In genomic region chr20:2696646-2697045, GRCh38 we compare ENCODE assay signal across 22 cellular contexts. TPM values are rescaled to one million over a fixed set of nuclear protein-coding genes. Genes with fewer than 3 reads are reported as not detected.
DNase-seq lines count a peak whose midpoint lies in the region; ATAC-seq, FAIRE-seq and TF ChIP-seq lines count a peak whose summit lies in the region.
"Had no signal": no experiment of that assay in that cellular context is flagged by ENCODE, and none has a peak within 500 bp of the region (broad histone marks: within the 10 kb centered on the region; RNA-seq: fewer than 3 reads in every experiment).

No MANE protein-coding gene starts in this region.

- H3K36me3 Mint-ChIP-seq in activated CD4-positive, alpha-beta memory T cell treated with anti-CD3 and anti-CD28 coated beads, Interleukin-2, amount 10 ng/mL, durations not matched to agents 7 days and 5 days (ENCODE audit: low read depth), result peaks cover 3% of the 10 kb centered on the region
- H3K36me3 Mint-ChIP-seq in activated CD4-positive, alpha-beta memory T cell treated with anti-CD3 and anti-CD28 coated beads for 36 hours, result peaks cover 3% of the 10 kb centered on the region
- no peaks in the 10 kb centered on the region for H3K36me3 Mint-ChIP-seq in osteocyte (ENCODE audit: unreplicated experiment)

- ATAC-seq in GM21723 (IDR thresholded peaks at IDR 0.05; ENCODE audit: unreplicated experiment) (no peak), left lung (no peak), HG02759 (IDR thresholded peaks at IDR 0.05; ENCODE audit: unreplicated experiment) (no peak)
- ATAC-seq: K562 had no signal

- no peak for FAIRE-seq in H1 (lab: Jason Lieb, UNC)
- FAIRE-seq: K562 had no signal

- no peak overlapping the region for H3K4me3 Mint-ChIP-seq in activated CD4-positive, alpha-beta memory T cell treated with anti-CD3 and anti-CD28 coated beads, Interleukin-2, amount 10 ng/mL, durations not matched to agents 7 days and 5 days
- H3K4me3 Mint-ChIP-seq in activated CD4-positive, alpha-beta memory T cell treated with anti-CD3 and anti-CD28 coated beads for 36 hours, result no peak overlapping the region
- no peak overlapping the region for H3K4me3 Mint-ChIP-seq in osteocyte (ENCODE audit: unreplicated experiment)
- H3K4me3 Mint-ChIP-seq: B cell had no signal

- H4K8ac ChIP-seq in H1 (ENCODE audit: extremely low read depth, insufficient read depth, low read length), result no peak overlapping the region

- no peak overlapping the region for H4K91ac ChIP-seq in H1 (replicated peaks; ENCODE audit: insufficient read length, low read length)

- no peak overlapping the region for H3K56ac ChIP-seq in H1 (replicated peaks; ENCODE audit: insufficient read length, low read depth, low read length)

- H2BK15ac ChIP-seq in H1 (ENCODE audit: low read length), result no peak overlapping the region

- H3K18ac ChIP-seq in H1 (ENCODE audit: extremely low read depth, low read length), result peak overlapping the region; percentile 60

- H3K79me1 ChIP-seq in H1 (ENCODE audit: low read depth, low read length), result no peaks in the 10 kb centered on the region

- WGBS in H1 (ENCODE audit: extremely low coverage in 1 of 2, insufficient coverage in 1 of 2, insufficient read length in 1 of 2, insufficient replicate concordance in 2 of 2, low coverage in 1 of 2, low lambda C conversion rate in 2 of 2, missing lambda C conversion rate in 1 of 2), 2 experiments, result 95% methylated on average over 9 of the region's 9 CpGs; no CpG with 5 or more reads in 1 of the 2 experiments
- WGBS in testis, 2 donors, result 91 to 96% methylated on average over 9 of the region's 9 CpGs

- POLR2A ChIA-PET in activated CD4-positive, alpha-beta memory T cell treated with anti-CD3 and anti-CD28 coated beads, Interleukin-2, amount 10 ng/mL, durations not matched to agents 7 days and 5 days (lab: Charles Lee), result no interaction called here
- POLR2A ChIA-PET in activated CD4-positive, alpha-beta memory T cell treated with anti-CD3 and anti-CD28 coated beads for 36 hours (lab: Charles Lee), result no interaction called here
- POLR2A ChIA-PET in H1 (lab: Charles Lee; ENCODE audit: partially characterized antibody), result interaction anchor here (1.4 kb wide), 1 partner anchor 44 kb away, joined by 3 read pairs; no protein-coding TSS in a partner anchor

- H3K9me3 ChIP-seq in H1 (ENCODE audit: insufficient read depth in 2 of 2, low read depth in 1 of 2, low read length in 1 of 2), result no peaks in the 10 kb centered on the region
- H3K9me3 ChIP-seq in testis, result no peaks in the 10 kb centered on the region
- H3K9me3 ChIP-seq in left lung, result no peaks in the 10 kb centered on the region
- H3K9me3 ChIP-seq: HAP-1 had no signal

- CTCF ChIA-PET in activated CD4-positive, alpha-beta memory T cell treated with anti-CD3 and anti-CD28 coated beads, Interleukin-2, amount 10 ng/mL, durations not matched to agents 7 days and 5 days (lab: Charles Lee), result no interaction called here
- CTCF ChIA-PET in activated CD4-positive, alpha-beta memory T cell treated with anti-CD3 and anti-CD28 coated beads for 36 hours (lab: Charles Lee), result no interaction called here
- CTCF ChIA-PET in H1 (lab: Charles Lee; ENCODE audit: partially characterized antibody), result interaction anchor here (6.5 to 8.4 kb wide), 3 partner anchors 8 to 57 kb away, joined by 58 to 75 read pairs (median 67); no protein-coding TSS in a partner anchor

- TF ChIP-seq POLR2A in H1 (IDR thresholded peaks at IDR 0.05; ENCODE audit: control extremely low read depth in 1 of 2, low read depth in 2 of 2, low read length in 2 of 2), result no peak
- no peak for TF ChIP-seq POLR2A in testis (IDR thresholded peaks at IDR 0.05)

- no peak overlapping the region for H3K27ac ChIP-seq in H1 (ENCODE audit: low read depth, low read length)
- no peak overlapping the region for H3K27ac ChIP-seq in testis
- no peak overlapping the region for H3K27ac ChIP-seq in left lung
- H3K27ac ChIP-seq: 22Rv1 had no signal

- no peak overlapping the region for H2AFZ ChIP-seq in H1 (ENCODE audit: low read length)

- peaks cover 5% of the 10 kb centered on the region for H3K4me1 Mint-ChIP-seq in activated CD4-positive, alpha-beta memory T cell treated with anti-CD3 and anti-CD28 coated beads, Interleukin-2, amount 10 ng/mL, durations not matched to agents 7 days and 5 days
- peaks cover 5% of the 10 kb centered on the region for H3K4me1 Mint-ChIP-seq in activated CD4-positive, alpha-beta memory T cell treated with anti-CD3 and anti-CD28 coated beads for 36 hours (ENCODE audit: low read depth)
- H3K4me1 Mint-ChIP-seq in osteocyte (ENCODE audit: unreplicated experiment), result peaks cover 10% of the 10 kb centered on the region

- H2BK12ac ChIP-seq in H1 (ENCODE audit: low read depth, low read length), result no peak overlapping the region

- peaks cover 5 to 9% of the 10 kb centered on the region in 2 experiments for H4K20me1 ChIP-seq in H1 (replicated peaks in 1 of 2; ENCODE audit: control insufficient read depth in 1 of 2, insufficient read depth in 2 of 2, low read length in 2 of 2)

- TF ChIP-seq EP300 in H1 (IDR thresholded peaks at IDR 0.05; ENCODE audit: borderline replicate concordance in 1 of 2, low read depth in 2 of 2, low read length in 2 of 2), result no peak

- no peak overlapping the region for H2BK120ac ChIP-seq in H1 (replicated peaks; ENCODE audit: low read depth, low read length)

- peaks cover 0 to 36% (median 23%) of the 10 kb centered on the region in 4 experiments; a peak in 6 of 7 replicates for H3K4me1 ChIP-seq in H1 (replicated peaks in 1 of 4; ENCODE audit: control insufficient read depth in 3 of 4, insufficient read depth in 4 of 4, low read length in 3 of 4)
- no peaks in the 10 kb centered on the region for H3K4me1 ChIP-seq in testis
- H3K4me1 ChIP-seq in left lung, result peaks cover 4 to 15% of the 10 kb centered on the region in 2 donors

- H3K27me3 Mint-ChIP-seq in activated CD4-positive, alpha-beta memory T cell treated with anti-CD3 and anti-CD28 coated beads, Interleukin-2, amount 10 ng/mL, durations not matched to agents 7 days and 5 days, result peaks cover 42% of the 10 kb centered on the region
- peaks cover 35% of the 10 kb centered on the region for H3K27me3 Mint-ChIP-seq in activated CD4-positive, alpha-beta memory T cell treated with anti-CD3 and anti-CD28 coated beads for 36 hours
- H3K27me3 Mint-ChIP-seq in osteocyte (ENCODE audit: unreplicated experiment), result peaks cover 54% of the 10 kb centered on the region

- no peak overlapping the region for H3K23ac ChIP-seq in H1 (ENCODE audit: insufficient read length)

- H2BK5ac ChIP-seq in H1 (ENCODE audit: low read depth, low read length), result no peak overlapping the region

- TF ChIP-seq CTCF in H1 (IDR thresholded peaks at IDR 0.05; ENCODE audit: control extremely low read depth in 1 of 3, insufficient read depth in 1 of 3, low read depth in 1 of 3, low read length in 3 of 3) (no peak), osteocyte (IDR thresholded peaks at IDR 0.05) (no peak), testis (IDR thresholded peaks at IDR 0.05) (no peak), left lung (IDR thresholded peaks at IDR 0.05) (no peak)

- H3K14ac ChIP-seq in H1 (ENCODE audit: insufficient read length), result no peak overlapping the region

- DNase-seq in activated CD4-positive, alpha-beta memory T cell treated with anti-CD3 and anti-CD28 coated beads, Interleukin-2, amount 10 ng/mL, durations not matched to agents 7 days and 5 days, result peak; percentile 3
- DNase-seq in activated CD4-positive, alpha-beta memory T cell treated with anti-CD3 and anti-CD28 coated beads for 36 hours, result no peak
- DNase-seq in H1 (ENCODE audit: low read depth in 1 of 2, low spot score in 2 of 2), result peak in 1 of 2 experiments; percentile 34
- peak; percentile 68 for DNase-seq in osteocyte (ENCODE audit: extremely low spot score, unreplicated experiment)
- DNase-seq in testis, result peak; percentile 1
- DNase-seq in left lung, result no peak
- DNase-seq: DMS153; GDM1; NCI-H1105 treated with DMSO at 0.1 percent for 48 hours; NCI-H1694 treated with DMSO at 0.1 percent for 48 hours; NCI-H2107; NCI-H510A; NCI-H748 treated with DMSO at 0.1 percent for 48 hours; NK-92 treated with Interleukin-12 subunit alpha and Interleukin-12 subunit beta, amount 100 ng/mL, for 24 hours; OCI-M1; Right ventricle myocardium superior had no signal

- no peaks in the 10 kb centered on the region for H3K9me3 Mint-ChIP-seq in activated CD4-positive, alpha-beta memory T cell treated with anti-CD3 and anti-CD28 coated beads, Interleukin-2, amount 10 ng/mL, durations not matched to agents 7 days and 5 days
- H3K9me3 Mint-ChIP-seq in activated CD4-positive, alpha-beta memory T cell treated with anti-CD3 and anti-CD28 coated beads for 36 hours, result no peaks in the 10 kb centered on the region
- no peaks in the 10 kb centered on the region for H3K9me3 Mint-ChIP-seq in osteocyte (ENCODE audit: unreplicated experiment)

- H3K9ac ChIP-seq in H1 (replicated peaks in 1 of 4; ENCODE audit: extremely low read depth in 1 of 4, low read depth in 3 of 4, low read length in 3 of 4), result no peak overlapping the region

- H3K27me3 ChIP-seq in H1 (replicated peaks in 1 of 4; ENCODE audit: control insufficient read depth in 3 of 4, extremely low read depth in 1 of 4, insufficient read depth in 3 of 4, low read length in 3 of 4), result peaks cover 32 to 81% (median 66%) of the 10 kb centered on the region in 4 experiments
- no peaks in the 10 kb centered on the region for H3K27me3 ChIP-seq in testis
- H3K27me3 ChIP-seq in left lung, result peaks cover 19 to 60% of the 10 kb centered on the region in 2 donors

- no peak overlapping the region for H3K27ac Mint-ChIP-seq in activated CD4-positive, alpha-beta memory T cell treated with anti-CD3 and anti-CD28 coated beads, Interleukin-2, amount 10 ng/mL, durations not matched to agents 7 days and 5 days
- H3K27ac Mint-ChIP-seq in activated CD4-positive, alpha-beta memory T cell treated with anti-CD3 and anti-CD28 coated beads for 36 hours, result no peak overlapping the region
- no peak overlapping the region for H3K27ac Mint-ChIP-seq in osteocyte (ENCODE audit: unreplicated experiment)
- H3K27ac Mint-ChIP-seq: B cell had no signal

- no peaks in the 10 kb centered on the region for H3K79me2 ChIP-seq in H1 (ENCODE audit: control insufficient read depth in 1 of 2, insufficient read depth in 2 of 2, low read length in 2 of 2)

- H3K23me2 ChIP-seq in H1 (ENCODE audit: low read depth, low read length), result peaks cover 3% of the 10 kb centered on the region; the same call in 1 of the 2 replicates

- H3K4ac ChIP-seq in H1 (replicated peaks; ENCODE audit: insufficient read length, low read depth, low read length), result no peak overlapping the region

- TF ChIP-seq RAD21 in H1 (IDR thresholded peaks at IDR 0.05 in 1 of 2, conservative IDR thresholded peaks at IDR 0.05 in 1 of 2; ENCODE audit: low read depth in 2 of 2, low read length in 2 of 2), result no peak

- H4K5ac ChIP-seq in H1 (ENCODE audit: insufficient read length, low read depth, low read length), result no peak overlapping the region

- H2BK20ac ChIP-seq in H1 (ENCODE audit: low read length), result no peak overlapping the region

- H3K4me2 ChIP-seq in H1 (ENCODE audit: insufficient read depth in 1 of 2, low read depth in 2 of 2, low read length in 2 of 2), result no peak overlapping the region

- intact Hi-C loops in activated CD4-positive, alpha-beta memory T cell treated with anti-CD3 and anti-CD28 coated beads for 36 hours (cut with micrococcal nuclease), result no loop called here
- intact Hi-C loops in testis (cut with DNase I; ENCODE audit: low total_unique reads) (no loop called here), left lung (cut with DNase I) (no loop called here)

- H3K4me3 ChIP-seq in H1 (ENCODE audit: extremely low read depth in 1 of 4, insufficient read depth in 2 of 4, low read depth in 3 of 4, low read length in 4 of 4) (no peak overlapping the region), testis (no peak overlapping the region), left lung (no peak overlapping the region)
- H3K4me3 ChIP-seq: HAP-1, K562 had no signal

- H3K36me3 ChIP-seq in H1 (ENCODE audit: control insufficient read depth in 2 of 4, insufficient read depth in 4 of 4, low read length in 3 of 4) (no peaks in the 10 kb centered on the region; a peak in 1 of 8 replicates), testis (ENCODE audit: low read depth, missing control alignments) (no peaks in the 10 kb centered on the region), left lung (no peaks in the 10 kb centered on the region)
- H3K36me3 ChIP-seq: HAP-1 had no signal

- H2AK5ac ChIP-seq in H1 (ENCODE audit: low read depth, low read length), result 0 out of 2 replicates have a peak overlapping the region, but pooled peaks have one; percentile 24

RNA-seq across cellular contexts. Expression of gene EBF4, which starts 4.1 kb away (rescaled TPM):
- 1 to 10 TPM; 2.7 to 2.9 TPM for total RNA-seq in activated CD4-positive, alpha-beta memory T cell treated with anti-CD3 and anti-CD28 coated beads, Interleukin-2, amount 10 ng/mL, durations not matched to agents 7 days and 5 days
- 1 to 10 TPM; 5.9 to 6.6 TPM for total RNA-seq in activated CD4-positive, alpha-beta memory T cell treated with anti-CD3 and anti-CD28 coated beads for 36 hours
- total RNA-seq in H1 (2021; fragmentation: NEBNext Ultra II Directional; extraction: Animal tissue kit (Norgen Biotek cat#: 25700)), result 1.2 and 1.6 TPM in 2 replicates
- polyA plus RNA-seq in H1 (2011; rRNA removed) (2.9 and 3.6 TPM in 2 replicates), testis (ENCODE audit: insufficient read depth, low read depth, low replicate concordance) (6.1 TPM)
- polyA plus RNA-seq in H1 (2011; cell fraction: cytosol; rRNA removed), result 2.9 TPM
- 16.0 TPM for polyA plus RNA-seq in H1 (2011; cell fraction: nucleus; rRNA removed)
- 3.0 to 6.6 TPM (median 3.9 TPM) in 4 replicates for polyA plus RNA-seq in H1 (2012, experiment 1 of 2)
- 2.3 TPM for polyA plus RNA-seq in H1 (2012, experiment 2 of 2)
- polyA plus RNA-seq in H1 (2013, experiment 1 of 2), result 1.5 TPM
- polyA plus RNA-seq in H1 (2013, experiment 2 of 2), result 1.2 TPM
- polyA minus RNA-seq in H1 (2011; rRNA and poly(A)+ RNA removed), result 1.7 and 2.3 TPM in 2 replicates
- polyA minus RNA-seq in H1 (2011; cell fraction: cytosol; rRNA and poly(A)+ RNA removed), result 1.9 TPM
- polyA minus RNA-seq in H1 (2011; cell fraction: nucleus; rRNA and poly(A)+ RNA removed), result 2.4 TPM
- total RNA-seq in osteocyte (9.8 and 12.8 TPM in 2 replicates), testis (10 to 100 TPM in 1 of 2 donors, 1 to 10 TPM in 1; 7.4 to 14.2 TPM), left lung (10 to 100 TPM in 1 of 2 donors, 1 to 10 TPM in 1; 10.0 to 11.9 TPM)
- polyA plus RNA-seq: K562 had no signal

RNA-seq across cellular contexts. Expression of gene IDH3B, which starts 32.6 kb away (rescaled TPM):
- total RNA-seq in activated CD4-positive, alpha-beta memory T cell treated with anti-CD3 and anti-CD28 coated beads, Interleukin-2, amount 10 ng/mL, durations not matched to agents 7 days and 5 days, result 10 to 100 TPM; 78.8 to 82.2 TPM
- total RNA-seq in activated CD4-positive, alpha-beta memory T cell treated with anti-CD3 and anti-CD28 coated beads for 36 hours, result 10 to 100 TPM; 95.6 to 99.1 TPM
- 103 and 110 TPM in 2 replicates for total RNA-seq in H1 (2021; fragmentation: NEBNext Ultra II Directional; extraction: Animal tissue kit (Norgen Biotek cat#: 25700))
- polyA plus RNA-seq in H1 (2011; rRNA removed) (162 and 167 TPM in 2 replicates), testis (ENCODE audit: insufficient read depth, low read depth, low replicate concordance) (90.6 TPM)
- polyA plus RNA-seq in H1 (2011; cell fraction: cytosol; rRNA removed), result 202 TPM
- 428 TPM for polyA plus RNA-seq in H1 (2011; cell fraction: nucleus; rRNA removed)
- polyA plus RNA-seq in H1 (2012, experiment 1 of 2), result 129 to 159 TPM (median 155 TPM) in 4 replicates
- 85.7 TPM for polyA plus RNA-seq in H1 (2012, experiment 2 of 2)
- 59.3 TPM for polyA plus RNA-seq in H1 (2013, experiment 1 of 2)
- 52.9 TPM for polyA plus RNA-seq in H1 (2013, experiment 2 of 2)
- polyA minus RNA-seq in H1 (2011; rRNA and poly(A)+ RNA removed), result 173 and 188 TPM in 2 replicates
- 64.4 TPM for polyA minus RNA-seq in H1 (2011; cell fraction: cytosol; rRNA and poly(A)+ RNA removed)
- polyA minus RNA-seq in H1 (2011; cell fraction: nucleus; rRNA and poly(A)+ RNA removed), result 114 TPM
- total RNA-seq in osteocyte (78.1 and 86.6 TPM in 2 replicates), testis (100 to 1,000 TPM; 105 to 123 TPM), left lung (10 to 100 TPM; 51.7 to 64.8 TPM)

RNA-seq across cellular contexts. Expression of gene NOP56, which starts 44.2 kb away (rescaled TPM):
- total RNA-seq in activated CD4-positive, alpha-beta memory T cell treated with anti-CD3 and anti-CD28 coated beads, Interleukin-2, amount 10 ng/mL, durations not matched to agents 7 days and 5 days, result 100 to 1,000 TPM; 285 to 302 TPM
- 100 to 1,000 TPM; 402 to 408 TPM for total RNA-seq in activated CD4-positive, alpha-beta memory T cell treated with anti-CD3 and anti-CD28 coated beads for 36 hours
- 668 and 677 TPM in 2 replicates for total RNA-seq in H1 (2021; fragmentation: NEBNext Ultra II Directional; extraction: Animal tissue kit (Norgen Biotek cat#: 25700))
- 364 and 391 TPM in 2 replicates for polyA plus RNA-seq in H1 (2011; rRNA removed)
- 433 TPM for polyA plus RNA-seq in H1 (2011; cell fraction: cytosol; rRNA removed)
- polyA plus RNA-seq in H1 (2011; cell fraction: nucleus; rRNA removed), result 1,642 TPM
- 603 to 679 TPM (median 649 TPM) in 4 replicates for polyA plus RNA-seq in H1 (2012, experiment 1 of 2)
- 135 TPM for polyA plus RNA-seq in H1 (2012, experiment 2 of 2)
- 937 TPM for polyA plus RNA-seq in H1 (2013, experiment 1 of 2)
- 806 TPM for polyA plus RNA-seq in H1 (2013, experiment 2 of 2)
- polyA minus RNA-seq in H1 (2011; rRNA and poly(A)+ RNA removed), result 546 and 558 TPM in 2 replicates
- polyA minus RNA-seq in H1 (2011; cell fraction: cytosol; rRNA and poly(A)+ RNA removed), result 255 TPM
- 857 TPM for polyA minus RNA-seq in H1 (2011; cell fraction: nucleus; rRNA and poly(A)+ RNA removed)
- 141 and 142 TPM in 2 replicates for total RNA-seq in osteocyte
- total RNA-seq in testis, result 100 to 1,000 TPM; 110 TPM
- 125 TPM for polyA plus RNA-seq in testis (ENCODE audit: insufficient read depth, low read depth, low replicate concordance)
- 100 to 1,000 TPM in 1 of 2 donors, 10 to 100 TPM in 1; 81.0 to 182 TPM for total RNA-seq in left lung

Comparison
In these comparisons a context has a peak if more than half of its experiments do, and no peak if none do; other contexts are left out.
1. DNase-seq: peak in activated CD4-positive, alpha-beta memory T cell treated with anti-CD3 and anti-CD28 coated beads, Interleukin-2, amount 10 ng/mL, durations not matched to agents 7 days and 5 days (single experiment), osteocyte (single experiment) and testis (single experiment); none in activated CD4-positive, alpha-beta memory T cell treated with anti-CD3 and anti-CD28 coated beads for 36 hours (single experiment) and left lung (0 of 2).